ENCODE assay signal across 8 cellular contexts in the genomic region with DNA sequence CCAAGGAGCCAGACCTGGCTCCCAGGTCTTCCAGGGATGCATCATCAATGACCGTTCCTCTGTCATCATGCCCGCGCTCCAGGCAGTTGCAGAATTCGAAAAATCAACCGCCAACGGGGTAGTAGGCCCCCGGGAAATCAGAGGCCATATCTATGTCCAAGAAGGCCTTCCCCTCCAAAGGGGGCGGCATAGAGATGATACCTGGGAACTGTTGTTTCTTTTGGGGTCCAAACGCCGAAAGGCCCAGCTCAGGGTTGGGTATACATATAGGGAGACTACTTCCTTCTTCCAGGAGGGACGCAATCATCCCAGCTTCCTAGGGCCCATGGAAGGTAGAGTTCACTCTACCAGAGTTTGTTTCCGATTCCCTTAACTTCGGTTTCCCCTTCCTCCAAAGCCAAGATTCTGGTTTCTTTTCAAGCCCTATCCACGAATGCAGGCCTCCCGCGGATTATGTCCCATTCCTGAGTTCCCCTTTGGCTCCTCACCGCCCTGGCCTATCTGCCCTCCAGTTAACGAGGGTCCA. TPM values are rescaled to one million over a fixed set of nuclear protein-coding genes. Genes with fewer than 3 reads are reported as not detected.
DNase-seq lines count a peak whose midpoint lies in the region; ATAC-seq and TF ChIP-seq lines count a peak whose summit lies in the region.

No MANE protein-coding gene starts in this region.

- H3K9me3 ChIP-seq in HCT116 (ENCODE audit: control insufficient read depth in 1 of 2, insufficient read depth in 1 of 2, low read depth in 1 of 2, low read length in 2 of 2) = no peaks in the 10 kb centered on the region

- no peaks in the 10 kb centered on the region for H3K27me3 Mint-ChIP-seq in activated CD8-positive, alpha-beta T cell treated with anti-CD3 and anti-CD28 coated beads for 36 hours

- no peaks in the 10 kb centered on the region for H4K20me1 ChIP-seq in HCT116 (ENCODE audit: insufficient read depth)

- RAD21 ChIA-PET in HCT116 (lab: Charles Lee; ENCODE audit: low non-redundant PET in 1 of 2, low total read pairs in 2 of 2, uncharacterized antibody in 2 of 2, unreplicated experiment in 2 of 2) = interaction anchor here in 1 of 2 experiments (1.0 kb wide), 1 partner anchor 128 kb away, joined by 3 read pairs; no protein-coding TSS in a partner anchor

- intact Hi-C loops in HCT116 (cut with micrococcal nuclease) = loop anchor here (2.0 to 5.0 kb wide), 3 partner anchors 53 to 252 kb away; partner anchors contain the start of genes MYORG and UBAP1
- intact Hi-C loops in activated CD8-positive, alpha-beta T cell treated with anti-CD3 and anti-CD28 coated beads for 36 hours (cut with micrococcal nuclease) = loop anchor here (10.0 kb wide), 1 partner anchor 129 kb away; no protein-coding TSS in a partner anchor

- DNase-seq in HCT116 (ENCODE audit: low read depth, low spot score) = no peak
- DNase-seq in activated CD8-positive, alpha-beta T cell treated with anti-CD3 and anti-CD28 coated beads for 36 hours = peak; percentile 28
- peak in 1 of 2 donors; percentile 34 for DNase-seq in foreskin keratinocyte
- peak; percentile 14 for DNase-seq in pons (ENCODE audit: low spot score)
- DNase-seq in GM19240 (ENCODE audit: insufficient read length, low spot score) = no peak

- H3K27me3 ChIP-seq in HCT116 (ENCODE audit: insufficient read depth, low read length) (no peaks in the 10 kb centered on the region), foreskin keratinocyte (no peaks in the 10 kb centered on the region)

- CTCF ChIA-PET in HCT116 (lab: Charles Lee) = interaction anchor here (1.1 kb wide), 1 partner anchor 212 kb away, joined by 3 read pairs; no protein-coding TSS in a partner anchor
- CTCF ChIA-PET in activated CD8-positive, alpha-beta T cell treated with anti-CD3 and anti-CD28 coated beads for 36 hours (lab: Charles Lee) = interaction anchor here (1.4 kb wide), 1 partner anchor 32 kb away, joined by 3 read pairs; no protein-coding TSS in a partner anchor

- TF ChIP-seq POLR2A in HCT116 (IDR thresholded peaks at IDR 0.05; ENCODE audit: borderline replicate concordance, extremely low read depth, insufficient read depth, insufficient read length) = no peak

- H3K9me2 ChIP-seq in HCT116 (ENCODE audit: insufficient read depth) = no peaks in the 10 kb centered on the region

- TF ChIP-seq RAD21 in HCT116 (IDR thresholded peaks at IDR 0.05; ENCODE audit: low read depth) = no peak

- peak overlapping the region; percentile 63 to 85 for H3K4me3 ChIP-seq in HCT116 (replicated peaks in 1 of 2; ENCODE audit: low read depth in 1 of 2, low read length in 2 of 2)

- peak overlapping the region; percentile 87 for H3K27ac ChIP-seq in C4-2B
- H3K27ac ChIP-seq in HCT116 (ENCODE audit: low read depth, low read length) = peak overlapping the region; percentile 86
- H3K27ac ChIP-seq in foreskin keratinocyte = peak overlapping the region; percentile 59

- H3K27ac Mint-ChIP-seq in activated CD8-positive, alpha-beta T cell treated with anti-CD3 and anti-CD28 coated beads for 36 hours = peak overlapping the region; percentile 97

- H3K9me3 Mint-ChIP-seq in activated CD8-positive, alpha-beta T cell treated with anti-CD3 and anti-CD28 coated beads for 36 hours = no peaks in the 10 kb centered on the region

- peaks cover 52% of the 10 kb centered on the region for H3K79me2 ChIP-seq in HCT116 (ENCODE audit: insufficient read depth, low read length)

- peak overlapping the region; percentile 84 for H3K4me2 ChIP-seq in HCT116 (ENCODE audit: low read length)

- ATAC-seq in HCT116 = peak; percentile 26
- no peak for ATAC-seq in activated CD8-positive, alpha-beta T cell treated with anti-CD3 and anti-CD28 coated beads for 36 hours
- peak; percentile 49 for ATAC-seq in foreskin keratinocyte
- no peak for ATAC-seq in HG02623 (IDR thresholded peaks at IDR 0.05; ENCODE audit: unreplicated experiment)
- no peak for ATAC-seq in HG02763 (IDR thresholded peaks at IDR 0.05; ENCODE audit: unreplicated experiment)

- POLR2A ChIA-PET in HCT116 (lab: Charles Lee) = no interaction called here
- POLR2A ChIA-PET in activated CD8-positive, alpha-beta T cell treated with anti-CD3 and anti-CD28 coated beads for 36 hours (lab: Charles Lee) = interaction anchor here (0.6 to 1.9 kb wide), 3 partner anchors 36 to 287 kb away, joined by 3 to 7 read pairs (median 5); no protein-coding TSS in a partner anchor

- H3K36me3 Mint-ChIP-seq in activated CD8-positive, alpha-beta T cell treated with anti-CD3 and anti-CD28 coated beads for 36 hours (ENCODE audit: low read depth) = peaks cover 40% of the 10 kb centered on the region

- no peak overlapping the region for H2AFZ ChIP-seq in HCT116 (ENCODE audit: low read depth, low read length, poor library complexity, severe bottlenecking)

- peak overlapping the region; percentile 98 for H3K4me3 Mint-ChIP-seq in activated CD8-positive, alpha-beta T cell treated with anti-CD3 and anti-CD28 coated beads for 36 hours

- H3K4me1 ChIP-seq in HCT116 (ENCODE audit: control insufficient read depth in 1 of 2, insufficient read depth in 2 of 2, low read length in 2 of 2) (peaks cover 10 to 12% of the 10 kb centered on the region in 2 experiments), foreskin keratinocyte (peaks cover 14% of the 10 kb centered on the region)

- peaks cover 13 to 19% of the 10 kb centered on the region in 2 experiments; a peak in 3 of 4 replicates for H3K36me3 ChIP-seq in HCT116 (ENCODE audit: control insufficient read depth in 1 of 2, insufficient read depth in 2 of 2, low read length in 2 of 2)

- H3K9ac ChIP-seq in HCT116 (ENCODE audit: low read length) = peak overlapping the region; percentile 88

- H3K4me1 Mint-ChIP-seq in activated CD8-positive, alpha-beta T cell treated with anti-CD3 and anti-CD28 coated beads for 36 hours (ENCODE audit: low read depth) = peaks cover 43% of the 10 kb centered on the region

- TF ChIP-seq CTCF in C4-2B (conservative IDR thresholded peaks at IDR 0.05) (no peak), HCT116 (IDR thresholded peaks at IDR 0.05 in 2 of 3, conservative IDR thresholded peaks at IDR 0.05 in 1 of 3; ENCODE audit: borderline replicate concordance in 1 of 3, insufficient read depth in 1 of 3, low read depth in 2 of 3, low read length in 2 of 3) (no peak; a peak in 1 of 6 replicates), foreskin keratinocyte (conservative IDR thresholded peaks at IDR 0.05) (no peak)
- no peak for TF ChIP-seq CTCF in activated CD8-positive, alpha-beta T cell treated with anti-CD3 and anti-CD28 coated beads for 36 hours (IDR thresholded peaks at IDR 0.05)

- BruUV-seq in HCT116 (replicated peaks; lab: Mats Ljungman, UMichigan) = no TSS peak

TF ChIP-seq in HCT116, 20 proteins besides CTCF, POLR2A, EP300 and RAD21:
- TF ChIP-seq POLR2AphosphoS5 (IDR thresholded peaks at IDR 0.05; ENCODE audit: low read depth, low read length) (no peak), FOSL1 (IDR thresholded peaks at IDR 0.05; ENCODE audit: low read depth) (no peak), SIN3A (IDR thresholded peaks at IDR 0.05; ENCODE audit: low read depth) (no peak; the same call in 1 of the 2 replicates), EGR1 (IDR thresholded peaks at IDR 0.05; ENCODE audit: low read depth) (no peak), CBX3 (IDR thresholded peaks at IDR 0.05; ENCODE audit: low read depth) (no peak), SP1 (IDR thresholded peaks at IDR 0.05; ENCODE audit: low read depth) (no peak), SRF (IDR thresholded peaks at IDR 0.05; ENCODE audit: low read depth) (no peak), ZNF274 (IDR thresholded peaks at IDR 0.05; ENCODE audit: low read depth, low read length) (no peak), ELF1 (IDR thresholded peaks at IDR 0.05; ENCODE audit: borderline replicate concordance, low read depth) (no peak), ATF3 (IDR thresholded peaks at IDR 0.05) (no peak), CEBPB (IDR thresholded peaks at IDR 0.05; ENCODE audit: low read depth) (no peak)
- TF ChIP-seq, protein P1, sequence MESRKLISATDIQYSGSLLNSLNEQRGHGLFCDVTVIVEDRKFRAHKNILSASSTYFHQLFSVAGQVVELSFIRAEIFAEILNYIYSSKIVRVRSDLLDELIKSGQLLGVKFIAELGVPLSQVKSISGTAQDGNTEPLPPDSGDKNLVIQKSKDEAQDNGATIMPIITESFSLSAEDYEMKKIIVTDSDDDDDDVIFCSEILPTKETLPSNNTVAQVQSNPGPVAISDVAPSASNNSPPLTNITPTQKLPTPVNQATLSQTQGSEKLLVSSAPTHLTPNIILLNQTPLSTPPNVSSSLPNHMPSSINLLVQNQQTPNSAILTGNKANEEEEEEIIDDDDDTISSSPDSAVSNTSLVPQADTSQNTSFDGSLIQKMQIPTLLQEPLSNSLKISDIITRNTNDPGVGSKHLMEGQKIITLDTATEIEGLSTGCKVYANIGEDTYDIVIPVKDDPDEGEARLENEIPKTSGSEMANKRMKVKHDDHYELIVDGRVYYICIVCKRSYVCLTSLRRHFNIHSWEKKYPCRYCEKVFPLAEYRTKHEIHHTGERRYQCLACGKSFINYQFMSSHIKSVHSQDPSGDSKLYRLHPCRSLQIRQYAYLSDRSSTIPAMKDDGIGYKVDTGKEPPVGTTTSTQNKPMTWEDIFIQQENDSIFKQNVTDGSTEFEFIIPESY (IDR thresholded peaks at IDR 0.05; ENCODE audit: extremely low read depth, insufficient replicate concordance, low read length) = no peak
- TF ChIP-seq, protein P2, sequence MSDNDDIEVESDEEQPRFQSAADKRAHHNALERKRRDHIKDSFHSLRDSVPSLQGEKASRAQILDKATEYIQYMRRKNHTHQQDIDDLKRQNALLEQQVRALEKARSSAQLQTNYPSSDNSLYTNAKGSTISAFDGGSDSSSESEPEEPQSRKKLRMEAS (IDR thresholded peaks at IDR 0.05) = no peak

RNA-seq across cellular contexts. Expression of gene DCAF12, which starts 0.8 kb away (rescaled TPM):
- total RNA-seq in HCT116 (2021; ENCODE audit: unreplicated experiment) (40.2 TPM), foreskin keratinocyte (29.6 and 31.0 TPM in 2 replicates)
- polyA plus RNA-seq in HCT116 (2012) = 26.1 and 27.4 TPM in 2 replicates
- total RNA-seq in activated CD8-positive, alpha-beta T cell treated with anti-CD3 and anti-CD28 coated beads for 36 hours = 10 to 100 TPM; 30.5 to 34.7 TPM
- 12.8 and 15.7 TPM in 2 replicates for polyA plus RNA-seq in foreskin keratinocyte

RNA-seq across cellular contexts. Expression of gene UBAP1, which starts 53.1 kb away (rescaled TPM):
- total RNA-seq in HCT116 (2021; ENCODE audit: unreplicated experiment) (30.8 TPM), foreskin keratinocyte (40.5 and 46.9 TPM in 2 replicates)
- polyA plus RNA-seq in HCT116 (2012) = 33.5 and 34.9 TPM in 2 replicates
- 10 to 100 TPM; 28.2 to 29.8 TPM for total RNA-seq in activated CD8-positive, alpha-beta T cell treated with anti-CD3 and anti-CD28 coated beads for 36 hours
- 33.9 and 36.6 TPM in 2 replicates for polyA plus RNA-seq in foreskin keratinocyte

Comparison
In these comparisons a context has a peak if more than half of its experiments do, and no peak if none do; other contexts are left out.
1. ATAC-seq: peak in HCT116 (single experiment) and foreskin keratinocyte (single experiment); none in activated CD8-positive, alpha-beta T cell treated with anti-CD3 and anti-CD28 coated beads for 36 hours (single experiment), HG02623 (single experiment) and HG02763 (single experiment).
2. DNase-seq: peak in activated CD8-positive, alpha-beta T cell treated with anti-CD3 and anti-CD28 coated beads for 36 hours (single experiment) and pons (single experiment); none in HCT116 (single experiment) and GM19240 (single experiment).
3. Peak in every context shown above with its lines, with median percentiles within 50 percentile points of each other: H3K27ac ChIP-seq.